ENCODE assay signal across 9 cellular contexts in the genomic region with DNA sequence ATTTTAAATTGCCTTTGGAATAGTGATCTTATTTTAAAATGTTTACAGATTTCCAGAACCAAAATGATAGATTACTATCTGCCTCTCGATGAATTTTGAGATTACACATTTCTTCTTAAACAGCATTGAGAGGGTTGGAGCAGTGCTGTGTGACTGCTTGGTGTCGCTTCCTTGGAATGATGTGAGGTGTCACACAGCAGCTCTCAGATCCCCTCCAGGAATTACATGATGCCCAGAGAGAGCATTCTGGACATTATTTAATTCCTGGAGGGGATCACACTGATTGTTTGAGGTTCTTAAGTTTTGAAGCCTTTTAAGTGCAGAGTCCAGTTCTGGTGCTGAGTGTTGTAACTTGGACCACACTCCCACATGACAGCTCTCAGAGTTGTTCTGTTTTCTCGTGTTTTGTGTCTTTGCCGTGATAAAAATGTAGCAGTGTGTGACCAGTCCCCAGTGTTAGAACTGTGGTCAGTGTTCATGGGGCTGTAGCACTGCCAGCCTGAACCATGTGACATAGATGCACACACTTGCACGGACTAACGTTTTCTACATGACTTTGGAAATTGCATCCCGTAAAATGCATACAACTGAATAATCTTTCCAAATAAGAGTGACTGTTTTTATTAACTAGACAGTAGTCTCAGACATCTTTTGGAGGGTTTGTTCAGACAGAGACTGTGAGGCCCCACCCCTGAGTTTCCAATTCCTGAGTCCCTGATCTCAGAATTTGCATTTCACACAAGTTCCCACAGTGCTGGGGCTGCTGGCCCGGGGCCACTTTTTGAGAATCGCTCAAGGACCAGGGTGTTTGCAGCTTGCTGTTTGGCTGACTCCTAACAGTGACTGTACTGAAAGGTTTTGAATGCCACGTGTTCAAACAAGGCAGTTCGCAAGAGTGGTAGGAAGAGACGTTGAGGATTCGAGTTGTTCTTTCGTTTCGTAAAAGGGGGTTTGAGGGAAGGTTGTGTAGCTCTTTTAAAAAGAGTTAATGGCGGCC. TPM values are rescaled to one million over a fixed set of nuclear protein-coding genes. Genes with fewer than 3 reads are reported as not detected.
A peak's percentile ranks its signal among the peaks of the same experiment; 100 is the strongest.
DNase-seq lines count a peak whose midpoint lies in the region; ATAC-seq and TF ChIP-seq lines count a peak whose summit lies in the region.
"Had no signal": no experiment of that assay in that cellular context is flagged by ENCODE, and none has a peak within 500 bp of the region (broad histone marks: within the 10 kb centered on the region; RNA-seq: fewer than 3 reads in every experiment).

No MANE protein-coding gene starts in this region.

- peak overlapping the region; percentile 4 for H3K27ac Mint-ChIP-seq in endothelial cell (ENCODE audit: unreplicated experiment)

- H3K4me3 Mint-ChIP-seq in endothelial cell (ENCODE audit: unreplicated experiment) = no peak overlapping the region

- no peaks in the 10 kb centered on the region for H3K27me3 ChIP-seq in sigmoid colon

- no peak for TF ChIP-seq CTCF in endothelial cell (IDR thresholded peaks at IDR 0.05; ENCODE audit: unreplicated experiment)
- TF ChIP-seq CTCF in sigmoid colon (IDR thresholded peaks at IDR 0.05) = no peak

- H3K4me1 ChIP-seq in sigmoid colon = peaks cover 0 to 20% (median 3%) of the 10 kb centered on the region in 4 donors

- ATAC-seq in GM18511 (IDR thresholded peaks at IDR 0.05; ENCODE audit: unreplicated experiment) (peak; percentile 66), HG02870 (IDR thresholded peaks at IDR 0.05; ENCODE audit: unreplicated experiment) (peak; percentile 46), GM19467 (IDR thresholded peaks at IDR 0.05; ENCODE audit: unreplicated experiment) (no peak)

- TF ChIP-seq EP300 in sigmoid colon (IDR thresholded peaks at IDR 0.05) = no peak

- H3K27me3 Mint-ChIP-seq in endothelial cell (ENCODE audit: unreplicated experiment) = peaks cover 3% of the 10 kb centered on the region

- H3K9me3 Mint-ChIP-seq in endothelial cell (ENCODE audit: unreplicated experiment) = no peaks in the 10 kb centered on the region

- DNase-seq in endothelial cell (ENCODE audit: low spot score) (no peak), sigmoid colon (no peak), SW 1271 (lab: John Stamatoyannopoulos, UW) (no peak), NCI-H524 treated with DMSO at 0.1 percent for 48 hours (lab: John Stamatoyannopoulos, UW) (no peak)
- DNase-seq in NK-92 treated with Interleukin-12 subunit alpha and Interleukin-12 subunit beta, amount 100 ng/mL, for 24 hours (lab: John Stamatoyannopoulos, UW) = no peak
- DNase-seq: amniotic stem cell had no signal

- H3K4me1 Mint-ChIP-seq in endothelial cell (ENCODE audit: unreplicated experiment) = no peaks in the 10 kb centered on the region

- intact Hi-C loops in sigmoid colon (cut with DNase I) = no loop called here

- H3K9me3 ChIP-seq in sigmoid colon = no peaks in the 10 kb centered on the region

- H3K36me3 Mint-ChIP-seq in endothelial cell (ENCODE audit: low read depth, unreplicated experiment) = peaks cover 25% of the 10 kb centered on the region

- peaks cover 21 to 82% (median 45%) of the 10 kb centered on the region in 4 donors for H3K36me3 ChIP-seq in sigmoid colon

- no peak for TF ChIP-seq POLR2A in sigmoid colon (IDR thresholded peaks at IDR 0.05)

- 84% methylated on average over 16 of the region's 16 CpGs for WGBS in sigmoid colon, 2 donors

- H3K4me3 ChIP-seq in sigmoid colon = no peak overlapping the region

- peak overlapping the region in 3 of 4 donors; percentile 11 to 15 (median 14) for H3K27ac ChIP-seq in sigmoid colon

RNA-seq across cellular contexts. Expression of gene XRCC3, which starts 26.0 kb away (rescaled TPM):
- total RNA-seq in endothelial cell (ENCODE audit: unreplicated experiment) (10.2 TPM), sigmoid colon (1 to 10 TPM; 1.8 to 7.5 (median 2.0) TPM)
- polyA plus RNA-seq in sigmoid colon = 10 to 100 TPM in 1 of 3 donors, 1 to 10 TPM in 2; 3.6 to 15.7 (median 5.1) TPM

RNA-seq across cellular contexts. Expression of gene ZFYVE21, which starts 26.4 kb away (rescaled TPM):
- total RNA-seq in endothelial cell (ENCODE audit: unreplicated experiment) (48.1 TPM), sigmoid colon (100 to 1,000 TPM in 1 of 4 donors, 10 to 100 TPM in 3; 84.2 to 106 (median 89.4) TPM)
- polyA plus RNA-seq in sigmoid colon = 10 to 100 TPM; 41.7 to 90.1 (median 61.7) TPM
